In the genomic region with DNA sequence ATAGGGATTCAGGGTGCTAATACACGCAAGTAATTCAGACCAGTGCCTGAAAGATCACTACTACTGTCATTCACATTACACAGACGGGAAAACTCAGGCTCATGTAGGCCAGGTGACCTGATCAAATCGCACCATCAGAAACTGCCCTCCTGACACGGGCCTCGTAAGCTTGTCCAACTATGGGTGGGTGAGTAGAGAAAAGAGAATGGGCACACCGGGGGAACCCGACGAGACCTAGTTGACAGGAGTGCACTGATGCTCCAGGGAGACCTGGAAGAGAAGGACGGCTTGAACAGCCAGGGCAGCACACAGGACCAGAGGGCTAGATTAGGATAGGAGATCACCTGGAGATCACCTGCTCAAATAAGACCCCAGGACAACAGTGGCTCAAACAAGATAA, we compare ENCODE assay signal across 10 cellular contexts.
"Had no signal": no experiment of that assay in that cellular context is flagged by ENCODE, and none has a peak within 500 bp of the region (broad histone marks: within the 10 kb centered on the region; RNA-seq: fewer than 3 reads in every experiment).

No MANE protein-coding gene starts in this region.

- H3K36me3 ChIP-seq: HAP-1 had no signal

- ATAC-seq: HCT116, HepG2, K562 had no signal

- H3K4me3 Mint-ChIP-seq: HFFc6 had no signal

- DNase-seq: GM23248, GOT3, H7, HFFc6, KG1 had no signal

- H3K4me1 ChIP-seq: HAP-1 had no signal

- H3K27ac Mint-ChIP-seq: HFFc6 had no signal

- H3K27ac ChIP-seq: GM23248, HL-60 had no signal

- H3K4me3 ChIP-seq: GM23248, HAP-1, K562 had no signal

- H3K9me3 ChIP-seq: HAP-1 had no signal

- H3K9me3 Mint-ChIP-seq: HFFc6 had no signal
